ENCODE assay signal across 1 cellular context in genomic region chr18:36043153-36043552, GRCh38.
TF ChIP-seq lines count a peak whose summit lies in the region.

No MANE protein-coding gene starts in this region.

TF ChIP-seq in GM23338, 12 proteins besides CTCF, POLR2A, EP300 and RAD21 (continued from another document):
- no peak for TF ChIP-seq ZNF462 (CRISPR knock-in tag; IDR thresholded peaks at IDR 0.05)
- no peak for TF ChIP-seq EZH2phosphoT487 (IDR thresholded peaks at IDR 0.05; ENCODE audit: unreplicated experiment)
- TF ChIP-seq REST (IDR thresholded peaks at IDR 0.05; ENCODE audit: unreplicated experiment), result no peak
- no peak for TF ChIP-seq JUNB (IDR thresholded peaks at IDR 0.05; ENCODE audit: unreplicated experiment)
- TF ChIP-seq ETS1 (IDR thresholded peaks at IDR 0.05), result no peak
- TF ChIP-seq ZNF114 (CRISPR knock-in tag; IDR thresholded peaks at IDR 0.05), result no peak
- no peak for TF ChIP-seq ZNF331 (CRISPR knock-in tag; IDR thresholded peaks at IDR 0.05; ENCODE audit: low read depth)
- no peak for TF ChIP-seq POLR2AphosphoS5 (IDR thresholded peaks at IDR 0.05; ENCODE audit: low read depth)
- TF ChIP-seq STAT1 (IDR thresholded peaks at IDR 0.05; ENCODE audit: unreplicated experiment), result no peak
